1 cellular context compared by ENCODE assay signal in genomic region chr5:91332267-91333044, GRCh38.
TF ChIP-seq lines count a peak whose summit lies in the region.

No MANE protein-coding gene starts in this region.

TF ChIP-seq in GM23338, 12 proteins besides CTCF, POLR2A, EP300 and RAD21 (continued from another document):
- TF ChIP-seq ZNF462 (CRISPR knock-in tag; IDR thresholded peaks at IDR 0.05), result no peak
- no peak for TF ChIP-seq ZNF114 (CRISPR knock-in tag; IDR thresholded peaks at IDR 0.05)
